8 cellular contexts compared by ENCODE assay signal in the genomic region with DNA sequence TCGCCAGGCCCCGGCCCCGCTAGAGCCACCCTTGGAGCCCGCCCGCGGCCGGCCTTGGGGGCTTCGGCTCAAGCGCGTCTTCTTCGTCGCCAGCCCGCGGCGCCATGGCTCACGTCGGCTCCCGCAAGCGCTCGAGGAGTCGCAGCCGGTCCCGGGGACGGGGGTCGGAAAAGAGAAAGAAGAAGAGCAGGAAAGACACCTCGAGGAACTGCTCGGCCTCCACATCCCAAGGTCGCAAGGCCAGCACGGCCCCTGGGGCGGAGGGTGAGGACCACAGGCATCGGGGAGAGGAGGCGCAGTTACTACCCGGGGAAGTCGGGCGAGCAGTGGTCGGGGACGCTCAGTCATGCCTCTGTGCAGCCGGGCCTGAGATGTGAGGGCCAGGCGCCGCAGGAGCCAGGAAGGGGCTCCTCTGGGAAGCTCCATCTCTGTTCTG. TPM values are rescaled to one million over a fixed set of nuclear protein-coding genes. Genes with fewer than 3 reads are reported as not detected.
A peak's percentile ranks its signal among the peaks of the same experiment; 100 is the strongest.
DNase-seq lines count a peak whose midpoint lies in the region; ATAC-seq lines count a peak whose summit lies in the region.

No MANE protein-coding gene starts in this region.

- H3K4me3 ChIP-seq in iPS-20b (ENCODE audit: low read length): peak overlapping the region; percentile 87

- H3K4me3 Mint-ChIP-seq in activated CD8-positive, alpha-beta memory T cell treated with anti-CD3 and anti-CD28 coated beads, Interleukin-2, amount 10 ng/mL, durations not matched to agents 7 days and 5 days: peak overlapping the region; percentile 91
- H3K4me3 Mint-ChIP-seq in activated naive CD8-positive, alpha-beta T cell: peak overlapping the region; percentile 88

- no peaks in the 10 kb centered on the region for H3K27me3 Mint-ChIP-seq in activated CD8-positive, alpha-beta memory T cell treated with anti-CD3 and anti-CD28 coated beads, Interleukin-2, amount 10 ng/mL, durations not matched to agents 7 days and 5 days
- no peaks in the 10 kb centered on the region for H3K27me3 Mint-ChIP-seq in activated naive CD8-positive, alpha-beta T cell

- H3K4me1 Mint-ChIP-seq in activated CD8-positive, alpha-beta memory T cell treated with anti-CD3 and anti-CD28 coated beads, Interleukin-2, amount 10 ng/mL, durations not matched to agents 7 days and 5 days: peaks cover 58% of the 10 kb centered on the region
- peaks cover 48% of the 10 kb centered on the region for H3K4me1 Mint-ChIP-seq in activated naive CD8-positive, alpha-beta T cell (ENCODE audit: low read depth)

- ATAC-seq in activated CD8-positive, alpha-beta memory T cell treated with anti-CD3 and anti-CD28 coated beads, Interleukin-2, amount 10 ng/mL, durations not matched to agents 7 days and 5 days: peak; percentile 39
- ATAC-seq in HG03432 (IDR thresholded peaks at IDR 0.05; ENCODE audit: unreplicated experiment): peak; percentile 19
- ATAC-seq in stimulated activated naive CD8-positive, alpha-beta T cell treated with anti-CD3 and anti-CD28 coated beads, Interleukin-15, Interleukin-2, amounts not matched to agents 100 U/mL and 50 U/mL, for 24 hours: no peak

- H3K27ac Mint-ChIP-seq in activated CD8-positive, alpha-beta memory T cell treated with anti-CD3 and anti-CD28 coated beads, Interleukin-2, amount 10 ng/mL, durations not matched to agents 7 days and 5 days: peak overlapping the region; percentile 79
- peak overlapping the region; percentile 75 for H3K27ac Mint-ChIP-seq in activated naive CD8-positive, alpha-beta T cell

- DNase-seq in activated CD8-positive, alpha-beta memory T cell treated with anti-CD3 and anti-CD28 coated beads, Interleukin-2, amount 10 ng/mL, durations not matched to agents 7 days and 5 days: no peak
- no peak for DNase-seq in activated CD8-positive, alpha-beta memory T cell treated with anti-CD3 and anti-CD28 coated beads, Interleukin-2, amount 50 U/mL, for 4 hours
- peak; percentile 42 for DNase-seq in stimulated activated naive CD8-positive, alpha-beta T cell treated with anti-CD3 and anti-CD28 coated beads, Interleukin-15, Interleukin-2, amounts not matched to agents 100 U/mL and 50 U/mL, for 24 hours
- no peak for DNase-seq in iPS-NIHi7 (ENCODE audit: extremely low spot score)
- no peak for DNase-seq in NK-92 treated with Interleukin-12 subunit alpha and Interleukin-12 subunit beta, amount 100 ng/mL, for 24 hours (lab: John Stamatoyannopoulos, UW)

- no peaks in the 10 kb centered on the region; the same call in 1 of the 2 replicates for H3K27me3 ChIP-seq in iPS-20b (ENCODE audit: insufficient read depth, low read length)

- no peaks in the 10 kb centered on the region for H3K4me1 ChIP-seq in iPS-20b (ENCODE audit: insufficient read depth, low read length)

- no peaks in the 10 kb centered on the region for H3K9me3 Mint-ChIP-seq in activated CD8-positive, alpha-beta memory T cell treated with anti-CD3 and anti-CD28 coated beads, Interleukin-2, amount 10 ng/mL, durations not matched to agents 7 days and 5 days (ENCODE audit: low read depth)
- H3K9me3 Mint-ChIP-seq in activated naive CD8-positive, alpha-beta T cell (ENCODE audit: low read depth): no peaks in the 10 kb centered on the region

- H3K9ac ChIP-seq in iPS-20b (ENCODE audit: low read depth, low read length): peak overlapping the region; percentile 88

- H3K9me3 ChIP-seq in iPS-20b (ENCODE audit: insufficient read depth, low read depth, low read length): no peaks in the 10 kb centered on the region

- H3K36me3 Mint-ChIP-seq in activated CD8-positive, alpha-beta memory T cell treated with anti-CD3 and anti-CD28 coated beads, Interleukin-2, amount 10 ng/mL, durations not matched to agents 7 days and 5 days: peaks cover 6% of the 10 kb centered on the region
- no peaks in the 10 kb centered on the region for H3K36me3 Mint-ChIP-seq in activated naive CD8-positive, alpha-beta T cell

- CTCF ChIA-PET in activated CD8-positive, alpha-beta memory T cell treated with anti-CD3 and anti-CD28 coated beads, Interleukin-2, amount 10 ng/mL, durations not matched to agents 7 days and 5 days (lab: Charles Lee): interaction anchor here (1.0 to 2.4 kb wide), 7 partner anchors 16 to 257 kb away, joined by 3 to 12 read pairs (median 3); no protein-coding TSS in a partner anchor

- H3K27ac ChIP-seq in iPS-20b (ENCODE audit: low read length): no peak overlapping the region

- H3K36me3 ChIP-seq in iPS-20b (ENCODE audit: insufficient read depth, low read depth, low read length): peaks cover 22% of the 10 kb centered on the region; the same call in 1 of the 2 replicates

RNA-seq across cellular contexts. Expression of a gene that starts 0.6 kb away (rescaled TPM):
- 100 to 1,000 TPM; 169 to 216 TPM for total RNA-seq in activated CD8-positive, alpha-beta memory T cell treated with anti-CD3 and anti-CD28 coated beads, Interleukin-2, amount 10 ng/mL, durations not matched to agents 7 days and 5 days

RNA-seq across cellular contexts. Expression of a gene that starts 6.0 kb away (rescaled TPM):
- 10 to 100 TPM; 23.8 to 29.8 TPM for total RNA-seq in activated CD8-positive, alpha-beta memory T cell treated with anti-CD3 and anti-CD28 coated beads, Interleukin-2, amount 10 ng/mL, durations not matched to agents 7 days and 5 days

RNA-seq across cellular contexts. Expression of a gene that starts 14.8 kb away (rescaled TPM):
- 1 to 10 TPM; 3.6 to 4.4 TPM for total RNA-seq in activated CD8-positive, alpha-beta memory T cell treated with anti-CD3 and anti-CD28 coated beads, Interleukin-2, amount 10 ng/mL, durations not matched to agents 7 days and 5 days
